ENCODE assay signal across 22 cellular contexts in genomic region chr22:48507171-48507570, GRCh38.
"Had no signal": no experiment of that assay in that cellular context is flagged by ENCODE, and none has a peak within 500 bp of the region (broad histone marks: within the 10 kb centered on the region; RNA-seq: fewer than 3 reads in every experiment).

No MANE protein-coding gene starts in this region.

- H3K9me3 ChIP-seq: left lung, ovary, right atrium auricular region, tibial nerve, uterus had no signal

- H3K4me2 ChIP-seq: neural progenitor cell had no signal

- H3K36me3 ChIP-seq: left lung, neural progenitor cell, ovary, right atrium auricular region, tibial nerve, uterus had no signal

- H3K27ac ChIP-seq: left lung, neural progenitor cell, ovary, right atrium auricular region, skin epidermis, tibial nerve, uterus had no signal

- ATAC-seq: left colon; left lung; natural killer cell; sciatic nerve; stimulated activated memory B cell treated with anti-CD40 and anti-IgM and Interleukin-4, amounts not matched to agents 10 μg/mL and 1 μg/mL and 100 μg/mL, for 72 hours; stimulated activated naive CD8-positive, alpha-beta T cell treated with anti-CD3 and anti-CD28 coated beads, Interleukin-15, amount 100 ng/mL, for 72 hours had no signal

- H2AFZ ChIP-seq: neural progenitor cell had no signal

- DNase-seq: immature natural killer cell; left colon; mesendoderm; naive B cell; natural killer cell; nephron progenitor cell; ovary; stimulated activated CD4-positive, alpha-beta T cell treated with anti-CD3 and anti-CD28 coated beads, Interleukin-4, amount 100 ng/mL, for 4 hours; stimulated activated CD8-positive, alpha-beta memory T cell treated with anti-CD3 and anti-CD28 coated beads, Interleukin-4, amount 100 ng/mL, for 48 hours; stimulated activated naive CD4-positive, alpha-beta T cell treated with Interleukin-2 at 50 U/mL for 16 hours; stimulated activated naive CD8-positive, alpha-beta T cell treated with anti-CD3 and anti-CD28 coated beads, Interleukin-15, amount 100 ng/mL, for 72 hours; uterus had no signal

- FAIRE-seq: islet of Langerhans, kidney had no signal

- H3K9ac ChIP-seq: neural progenitor cell had no signal

- H3K4me1 ChIP-seq: left lung, neural progenitor cell, right atrium auricular region, tibial nerve, uterus had no signal

- H3K4me3 ChIP-seq: left lung, lung, neural progenitor cell, ovary, right atrium auricular region, skin epidermis, tibial nerve, uterus had no signal

- H3K27me3 ChIP-seq: left lung, neural progenitor cell, ovary, right atrium auricular region, tibial nerve, uterus had no signal
